Comparison of ENCODE assay signal across 1 cellular context in the genomic region with DNA sequence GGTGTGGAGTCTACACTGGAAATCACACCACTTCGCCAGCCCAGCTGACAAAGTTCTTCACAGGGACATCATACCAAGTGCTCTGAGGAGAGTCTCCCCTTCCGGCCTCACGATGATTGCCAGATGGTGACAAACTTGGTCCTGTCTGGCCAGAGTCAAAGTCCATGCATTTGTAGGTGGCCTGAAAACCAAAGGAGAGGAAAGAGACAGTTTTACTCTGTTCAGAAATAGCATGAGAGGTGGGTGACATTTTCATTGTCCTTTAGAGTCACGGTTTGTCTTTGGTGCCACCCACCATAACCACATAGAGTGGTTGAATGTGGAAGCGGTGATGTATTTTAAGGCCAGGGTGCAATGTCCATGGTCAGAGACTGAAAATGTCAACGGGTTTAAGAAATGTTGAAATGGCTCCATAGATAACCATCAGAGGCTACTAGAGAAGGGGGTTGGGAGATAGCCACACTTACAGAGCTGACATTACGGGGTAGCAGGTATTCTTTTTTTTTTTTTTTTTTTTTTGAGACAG.
TF ChIP-seq lines count a peak whose summit lies in the region.

No MANE protein-coding gene starts in this region.

TF ChIP-seq in HepG2, 621 proteins besides CTCF, POLR2A, EP300 and RAD21 (continued from another document and continues in another):
- TF ChIP-seq, protein P1, sequence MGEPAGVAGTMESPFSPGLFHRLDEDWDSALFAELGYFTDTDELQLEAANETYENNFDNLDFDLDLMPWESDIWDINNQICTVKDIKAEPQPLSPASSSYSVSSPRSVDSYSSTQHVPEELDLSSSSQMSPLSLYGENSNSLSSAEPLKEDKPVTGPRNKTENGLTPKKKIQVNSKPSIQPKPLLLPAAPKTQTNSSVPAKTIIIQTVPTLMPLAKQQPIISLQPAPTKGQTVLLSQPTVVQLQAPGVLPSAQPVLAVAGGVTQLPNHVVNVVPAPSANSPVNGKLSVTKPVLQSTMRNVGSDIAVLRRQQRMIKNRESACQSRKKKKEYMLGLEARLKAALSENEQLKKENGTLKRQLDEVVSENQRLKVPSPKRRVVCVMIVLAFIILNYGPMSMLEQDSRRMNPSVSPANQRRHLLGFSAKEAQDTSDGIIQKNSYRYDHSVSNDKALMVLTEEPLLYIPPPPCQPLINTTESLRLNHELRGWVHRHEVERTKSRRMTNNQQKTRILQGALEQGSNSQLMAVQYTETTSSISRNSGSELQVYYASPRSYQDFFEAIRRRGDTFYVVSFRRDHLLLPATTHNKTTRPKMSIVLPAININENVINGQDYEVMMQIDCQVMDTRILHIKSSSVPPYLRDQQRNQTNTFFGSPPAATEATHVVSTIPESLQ (CRISPR knock-in tag; conservative IDR thresholded peaks at IDR 0.05) = no peak
- TF ChIP-seq PAF1 (CRISPR knock-in tag; IDR thresholded peaks at IDR 0.05) (no peak), ZNF30 (CRISPR knock-in tag; IDR thresholded peaks at IDR 0.05) (no peak), BCL6 (CRISPR knock-in tag; IDR thresholded peaks at IDR 0.05) (peak; percentile 30; the same call in 1 of the 2 replicates), SIX1 (CRISPR knock-in tag; IDR thresholded peaks at IDR 0.05; ENCODE audit: borderline replicate concordance) (no peak), ZNF510 (CRISPR knock-in tag; IDR thresholded peaks at IDR 0.05; ENCODE audit: low read depth) (no peak), ZNF775 (CRISPR knock-in tag; IDR thresholded peaks at IDR 0.05; ENCODE audit: borderline replicate concordance) (no peak), ZNF263 (CRISPR knock-in tag; IDR thresholded peaks at IDR 0.05) (no peak), SMAD3 (CRISPR knock-in tag; IDR thresholded peaks at IDR 0.05) (no peak), IRF2 (CRISPR knock-in tag; IDR thresholded peaks at IDR 0.05) (peak; percentile 53; the same call in 1 of the 2 replicates), HOXA9 (CRISPR knock-in tag; IDR thresholded peaks at IDR 0.05; ENCODE audit: borderline replicate concordance) (no peak), NCOR1 (IDR thresholded peaks at IDR 0.05; ENCODE audit: borderline replicate concordance, low read length) (peak; percentile 81; the same call in 1 of the 2 replicates), ZNF713 (CRISPR knock-in tag; IDR thresholded peaks at IDR 0.05) (0 out of 2 replicates have a peak, but pooled peaks have one; percentile 54), MBD4 (IDR thresholded peaks at IDR 0.05; ENCODE audit: borderline replicate concordance, low read length) (no peak), LCORL (IDR thresholded peaks at IDR 0.05) (no peak), LCORL (CRISPR knock-in tag; IDR thresholded peaks at IDR 0.05) (no peak), ARID2 (CRISPR knock-in tag; IDR thresholded peaks at IDR 0.05; ENCODE audit: borderline replicate concordance) (no peak), ZSCAN30 (CRISPR knock-in tag; IDR thresholded peaks at IDR 0.05) (peak; percentile 35; the same call in 1 of the 2 replicates), ARNTL (CRISPR knock-in tag; IDR thresholded peaks at IDR 0.05) (no peak), GATAD1 (CRISPR knock-in tag; IDR thresholded peaks at IDR 0.05) (no peak), SAFB2 (CRISPR knock-in tag; IDR thresholded peaks at IDR 0.05; ENCODE audit: borderline replicate concordance, low read depth) (no peak), ZNF329 (CRISPR knock-in tag; IDR thresholded peaks at IDR 0.05; ENCODE audit: low read depth) (no peak), HOXA3 (CRISPR knock-in tag; IDR thresholded peaks at IDR 0.05) (peak; percentile 61; the same call in 1 of the 2 replicates), SOX13 (IDR thresholded peaks at IDR 0.05) (no peak), SOX13 (CRISPR knock-in tag; conservative IDR thresholded peaks at IDR 0.05 in 1 of 2, IDR thresholded peaks at IDR 0.05 in 1 of 2) (peak in 1 of 2 experiments; percentile 63; a peak in 2 of 4 replicates), HOXA7 (CRISPR knock-in tag; IDR thresholded peaks at IDR 0.05) (no peak), TEAD2 (CRISPR knock-in tag; IDR thresholded peaks at IDR 0.05) (no peak), ZNF652 (CRISPR knock-in tag; IDR thresholded peaks at IDR 0.05; ENCODE audit: borderline replicate concordance, low read depth) (0 out of 2 replicates have a peak, but pooled peaks have one; percentile 11), FOXK1 (CRISPR knock-in tag; IDR thresholded peaks at IDR 0.05; ENCODE audit: borderline replicate concordance, low read depth) (peak; percentile 14; the same call in 1 of the 2 replicates), MTF2 (CRISPR knock-in tag; IDR thresholded peaks at IDR 0.05; ENCODE audit: borderline replicate concordance) (no peak), ASH2L (IDR thresholded peaks at IDR 0.05; ENCODE audit: insufficient read length, low read depth, low read length) (peak; percentile 89), ZNF550 (CRISPR knock-in tag; IDR thresholded peaks at IDR 0.05; ENCODE audit: borderline replicate concordance) (no peak), MEIS1 (CRISPR knock-in tag; IDR thresholded peaks at IDR 0.05; ENCODE audit: borderline replicate concordance) (no peak), ZNF577 (CRISPR knock-in tag; IDR thresholded peaks at IDR 0.05; ENCODE audit: borderline replicate concordance, low read depth) (no peak), DMAP1 (CRISPR knock-in tag; IDR thresholded peaks at IDR 0.05) (peak; percentile 37; the same call in 1 of the 2 replicates), KMT2B (CRISPR knock-in tag; IDR thresholded peaks at IDR 0.05) (no peak), TRIM24 (CRISPR knock-in tag; IDR thresholded peaks at IDR 0.05) (peak; percentile 24; the same call in 1 of the 2 replicates), ZNF766 (CRISPR knock-in tag; IDR thresholded peaks at IDR 0.05; ENCODE audit: borderline replicate concordance) (no peak), TEAD3 (CRISPR knock-in tag; optimal IDR thresholded peaks at IDR 0.05; ENCODE audit: borderline replicate concordance) (peak; percentile 39), MXI1 (IDR thresholded peaks at IDR 0.05; ENCODE audit: borderline replicate concordance, low read depth, low read length) (no peak), GABPA (IDR thresholded peaks at IDR 0.05; ENCODE audit: low read depth, low read length) (no peak), GABPA (CRISPR knock-in tag; IDR thresholded peaks at IDR 0.05; ENCODE audit: low read depth) (no peak), ZNF879 (CRISPR knock-in tag; IDR thresholded peaks at IDR 0.05) (no peak), TBP (CRISPR knock-in tag; IDR thresholded peaks at IDR 0.05) (no peak), GPN1 (CRISPR knock-in tag; IDR thresholded peaks at IDR 0.05; ENCODE audit: borderline replicate concordance) (no peak), HMG20A (CRISPR knock-in tag; IDR thresholded peaks at IDR 0.05; ENCODE audit: borderline replicate concordance) (peak; percentile 39; the same call in 1 of the 2 replicates), SAP130 (CRISPR knock-in tag; IDR thresholded peaks at IDR 0.05; ENCODE audit: low read depth) (peak; percentile 46)
- TF ChIP-seq, protein P2, sequence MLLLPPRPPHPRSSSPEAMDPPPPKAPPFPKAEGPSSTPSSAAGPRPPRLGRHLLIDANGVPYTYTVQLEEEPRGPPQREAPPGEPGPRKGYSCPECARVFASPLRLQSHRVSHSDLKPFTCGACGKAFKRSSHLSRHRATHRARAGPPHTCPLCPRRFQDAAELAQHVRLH (CRISPR knock-in tag; IDR thresholded peaks at IDR 0.05; ENCODE audit: borderline replicate concordance, low read depth) = peak; percentile 52; the same call in 1 of the 2 replicates
- TF ChIP-seq, protein P3, sequence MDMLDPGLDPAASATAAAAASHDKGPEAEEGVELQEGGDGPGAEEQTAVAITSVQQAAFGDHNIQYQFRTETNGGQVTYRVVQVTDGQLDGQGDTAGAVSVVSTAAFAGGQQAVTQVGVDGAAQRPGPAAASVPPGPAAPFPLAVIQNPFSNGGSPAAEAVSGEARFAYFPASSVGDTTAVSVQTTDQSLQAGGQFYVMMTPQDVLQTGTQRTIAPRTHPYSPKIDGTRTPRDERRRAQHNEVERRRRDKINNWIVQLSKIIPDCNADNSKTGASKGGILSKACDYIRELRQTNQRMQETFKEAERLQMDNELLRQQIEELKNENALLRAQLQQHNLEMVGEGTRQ (IDR thresholded peaks at IDR 0.05; ENCODE audit: low read depth, low read length) = no peak
- TF ChIP-seq, protein P3 (CRISPR knock-in tag; IDR thresholded peaks at IDR 0.05; ENCODE audit: borderline replicate concordance) = no peak
- TF ChIP-seq, protein P4, sequence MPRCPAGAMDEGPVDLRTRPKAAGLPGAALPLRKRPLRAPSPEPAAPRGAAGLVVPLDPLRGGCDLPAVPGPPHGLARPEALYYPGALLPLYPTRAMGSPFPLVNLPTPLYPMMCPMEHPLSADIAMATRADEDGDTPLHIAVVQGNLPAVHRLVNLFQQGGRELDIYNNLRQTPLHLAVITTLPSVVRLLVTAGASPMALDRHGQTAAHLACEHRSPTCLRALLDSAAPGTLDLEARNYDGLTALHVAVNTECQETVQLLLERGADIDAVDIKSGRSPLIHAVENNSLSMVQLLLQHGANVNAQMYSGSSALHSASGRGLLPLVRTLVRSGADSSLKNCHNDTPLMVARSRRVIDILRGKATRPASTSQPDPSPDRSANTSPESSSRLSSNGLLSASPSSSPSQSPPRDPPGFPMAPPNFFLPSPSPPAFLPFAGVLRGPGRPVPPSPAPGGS (CRISPR knock-in tag; IDR thresholded peaks at IDR 0.05) = no peak
- TF ChIP-seq, protein P5, sequence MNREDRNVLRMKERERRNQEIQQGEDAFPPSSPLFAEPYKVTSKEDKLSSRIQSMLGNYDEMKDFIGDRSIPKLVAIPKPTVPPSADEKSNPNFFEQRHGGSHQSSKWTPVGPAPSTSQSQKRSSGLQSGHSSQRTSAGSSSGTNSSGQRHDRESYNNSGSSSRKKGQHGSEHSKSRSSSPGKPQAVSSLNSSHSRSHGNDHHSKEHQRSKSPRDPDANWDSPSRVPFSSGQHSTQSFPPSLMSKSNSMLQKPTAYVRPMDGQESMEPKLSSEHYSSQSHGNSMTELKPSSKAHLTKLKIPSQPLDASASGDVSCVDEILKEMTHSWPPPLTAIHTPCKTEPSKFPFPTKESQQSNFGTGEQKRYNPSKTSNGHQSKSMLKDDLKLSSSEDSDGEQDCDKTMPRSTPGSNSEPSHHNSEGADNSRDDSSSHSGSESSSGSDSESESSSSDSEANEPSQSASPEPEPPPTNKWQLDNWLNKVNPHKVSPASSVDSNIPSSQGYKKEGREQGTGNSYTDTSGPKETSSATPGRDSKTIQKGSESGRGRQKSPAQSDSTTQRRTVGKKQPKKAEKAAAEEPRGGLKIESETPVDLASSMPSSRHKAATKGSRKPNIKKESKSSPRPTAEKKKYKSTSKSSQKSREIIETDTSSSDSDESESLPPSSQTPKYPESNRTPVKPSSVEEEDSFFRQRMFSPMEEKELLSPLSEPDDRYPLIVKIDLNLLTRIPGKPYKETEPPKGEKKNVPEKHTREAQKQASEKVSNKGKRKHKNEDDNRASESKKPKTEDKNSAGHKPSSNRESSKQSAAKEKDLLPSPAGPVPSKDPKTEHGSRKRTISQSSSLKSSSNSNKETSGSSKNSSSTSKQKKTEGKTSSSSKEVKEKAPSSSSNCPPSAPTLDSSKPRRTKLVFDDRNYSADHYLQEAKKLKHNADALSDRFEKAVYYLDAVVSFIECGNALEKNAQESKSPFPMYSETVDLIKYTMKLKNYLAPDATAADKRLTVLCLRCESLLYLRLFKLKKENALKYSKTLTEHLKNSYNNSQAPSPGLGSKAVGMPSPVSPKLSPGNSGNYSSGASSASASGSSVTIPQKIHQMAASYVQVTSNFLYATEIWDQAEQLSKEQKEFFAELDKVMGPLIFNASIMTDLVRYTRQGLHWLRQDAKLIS (CRISPR knock-in tag; IDR thresholded peaks at IDR 0.05) = no peak
- TF ChIP-seq, protein P6, sequence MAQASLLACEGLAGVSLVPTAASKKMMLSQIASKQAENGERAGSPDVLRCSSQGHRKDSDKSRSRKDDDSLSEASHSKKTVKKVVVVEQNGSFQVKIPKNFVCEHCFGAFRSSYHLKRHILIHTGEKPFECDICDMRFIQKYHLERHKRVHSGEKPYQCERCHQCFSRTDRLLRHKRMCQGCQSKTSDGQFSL (CRISPR knock-in tag; IDR thresholded peaks at IDR 0.05) = no peak
- TF ChIP-seq, protein P7, sequence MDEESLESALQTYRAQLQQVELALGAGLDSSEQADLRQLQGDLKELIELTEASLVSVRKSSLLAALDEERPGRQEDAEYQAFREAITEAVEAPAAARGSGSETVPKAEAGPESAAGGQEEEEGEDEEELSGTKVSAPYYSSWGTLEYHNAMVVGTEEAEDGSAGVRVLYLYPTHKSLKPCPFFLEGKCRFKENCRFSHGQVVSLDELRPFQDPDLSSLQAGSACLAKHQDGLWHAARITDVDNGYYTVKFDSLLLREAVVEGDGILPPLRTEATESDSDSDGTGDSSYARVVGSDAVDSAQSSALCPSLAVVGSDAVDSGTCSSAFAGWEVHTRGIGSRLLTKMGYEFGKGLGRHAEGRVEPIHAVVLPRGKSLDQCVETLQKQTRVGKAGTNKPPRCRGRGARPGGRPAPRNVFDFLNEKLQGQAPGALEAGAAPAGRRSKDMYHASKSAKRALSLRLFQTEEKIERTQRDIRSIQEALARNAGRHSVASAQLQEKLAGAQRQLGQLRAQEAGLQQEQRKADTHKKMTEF (CRISPR knock-in tag; IDR thresholded peaks at IDR 0.05) = peak; percentile 52; the same call in 1 of the 2 replicates
- TF ChIP-seq, protein P8, sequence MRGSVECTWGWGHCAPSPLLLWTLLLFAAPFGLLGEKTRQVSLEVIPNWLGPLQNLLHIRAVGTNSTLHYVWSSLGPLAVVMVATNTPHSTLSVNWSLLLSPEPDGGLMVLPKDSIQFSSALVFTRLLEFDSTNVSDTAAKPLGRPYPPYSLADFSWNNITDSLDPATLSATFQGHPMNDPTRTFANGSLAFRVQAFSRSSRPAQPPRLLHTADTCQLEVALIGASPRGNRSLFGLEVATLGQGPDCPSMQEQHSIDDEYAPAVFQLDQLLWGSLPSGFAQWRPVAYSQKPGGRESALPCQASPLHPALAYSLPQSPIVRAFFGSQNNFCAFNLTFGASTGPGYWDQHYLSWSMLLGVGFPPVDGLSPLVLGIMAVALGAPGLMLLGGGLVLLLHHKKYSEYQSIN (CRISPR knock-in tag; IDR thresholded peaks at IDR 0.05; ENCODE audit: borderline replicate concordance) = no peak
- TF ChIP-seq, protein P9, sequence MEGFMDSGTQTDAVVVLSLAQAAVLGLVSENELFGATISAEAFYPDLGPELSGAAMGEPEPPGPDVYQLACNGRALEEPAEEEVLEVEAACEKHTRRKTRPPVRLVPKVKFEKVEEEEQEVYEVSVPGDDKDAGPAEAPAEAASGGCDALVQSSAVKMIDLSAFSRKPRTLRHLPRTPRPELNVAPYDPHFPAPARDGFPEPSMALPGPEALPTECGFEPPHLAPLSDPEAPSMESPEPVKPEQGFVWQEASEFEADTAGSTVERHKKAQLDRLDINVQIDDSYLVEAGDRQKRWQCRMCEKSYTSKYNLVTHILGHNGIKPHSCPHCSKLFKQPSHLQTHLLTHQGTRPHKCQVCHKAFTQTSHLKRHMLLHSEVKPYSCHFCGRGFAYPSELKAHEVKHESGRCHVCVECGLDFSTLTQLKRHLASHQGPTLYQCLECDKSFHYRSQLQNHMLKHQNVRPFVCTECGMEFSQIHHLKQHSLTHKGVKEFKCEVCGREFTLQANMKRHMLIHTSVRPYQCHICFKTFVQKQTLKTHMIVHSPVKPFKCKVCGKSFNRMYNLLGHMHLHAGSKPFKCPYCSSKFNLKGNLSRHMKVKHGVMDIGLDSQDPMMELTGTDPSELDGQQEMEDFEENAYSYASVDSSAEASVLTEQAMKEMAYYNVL (CRISPR knock-in tag; IDR thresholded peaks at IDR 0.05; ENCODE audit: borderline replicate concordance) = peak; percentile 81; the same call in 1 of the 2 replicates
